ENCODE assay signal across 8 cellular contexts in the genomic region with DNA sequence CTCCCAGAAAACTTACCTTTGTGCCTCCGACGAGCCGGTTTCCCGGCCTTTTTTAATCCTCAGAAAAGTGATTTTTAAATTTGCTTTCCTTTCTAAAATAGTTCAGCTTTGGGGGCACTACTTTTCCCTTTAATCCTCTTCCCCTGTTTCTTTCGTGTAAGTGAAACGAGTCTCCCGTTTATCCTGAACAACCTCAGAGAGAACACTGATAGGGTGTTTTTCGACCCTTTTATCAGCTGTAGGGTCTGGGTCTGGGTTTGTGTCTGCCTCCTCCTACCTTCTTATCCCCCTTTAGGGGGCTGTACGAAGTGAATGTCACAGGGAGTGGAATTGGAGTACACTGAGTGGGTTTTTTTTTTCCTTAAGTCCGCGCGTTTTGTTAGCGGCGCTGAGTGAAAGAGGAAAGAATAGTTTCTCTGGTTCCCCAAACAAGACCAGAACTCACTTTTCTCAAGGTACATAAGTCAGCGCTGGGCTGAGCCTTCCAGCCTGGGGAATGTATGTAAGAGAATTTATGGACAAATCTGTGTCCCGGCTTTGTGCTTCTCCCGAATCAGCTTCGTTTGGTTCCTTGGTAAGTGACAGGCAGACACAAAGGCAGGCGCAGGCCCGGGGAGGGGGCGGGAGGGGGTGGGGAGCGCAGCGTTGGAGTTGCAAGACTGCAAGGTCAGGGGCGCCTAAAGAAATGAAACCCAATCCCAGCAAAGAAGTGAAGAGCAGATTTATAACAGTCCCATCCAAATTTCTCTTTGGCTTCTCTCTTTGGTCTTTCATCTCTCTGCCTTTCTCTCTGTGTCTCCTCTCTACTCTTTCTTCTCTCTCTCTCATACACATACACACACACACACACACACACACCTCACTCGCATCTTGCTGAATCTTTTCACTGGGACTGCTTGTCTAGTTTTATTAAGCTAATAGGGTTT. TPM values are rescaled to one million over a fixed set of nuclear protein-coding genes. Genes with fewer than 3 reads are reported as not detected.
DNase-seq lines count a peak whose midpoint lies in the region; ATAC-seq and TF ChIP-seq lines count a peak whose summit lies in the region.

No MANE protein-coding gene starts in this region.

- H3K4me1 Mint-ChIP-seq in activated CD4-positive, alpha-beta T cell treated with anti-CD3 and anti-CD28 coated beads, Interleukin-2, amount 10 ng/mL, durations not matched to agents 7 days and 5 days, result peaks cover 37% of the 10 kb centered on the region

- H3K9me3 Mint-ChIP-seq in activated CD4-positive, alpha-beta T cell treated with anti-CD3 and anti-CD28 coated beads, Interleukin-2, amount 10 ng/mL, durations not matched to agents 7 days and 5 days, result no peaks in the 10 kb centered on the region

- H3K36me3 ChIP-seq in MM.1S (replicated peaks; ENCODE audit: insufficient read depth, low read length) (no peaks in the 10 kb centered on the region), lower lobe of right lung (no peaks in the 10 kb centered on the region)

- H3K27ac Mint-ChIP-seq in activated CD4-positive, alpha-beta T cell treated with anti-CD3 and anti-CD28 coated beads, Interleukin-2, amount 10 ng/mL, durations not matched to agents 7 days and 5 days, result peak overlapping the region; percentile 100

- ATAC-seq in lower lobe of right lung (peak; percentile 1 to 24), HG02840 (IDR thresholded peaks at IDR 0.05; ENCODE audit: low FRiP score, unreplicated experiment) (no peak)

- H3F3A ChIP-seq in MM.1S (ENCODE audit: insufficient read depth, low read length), result no peaks in the 10 kb centered on the region

- TF ChIP-seq CTCF in MM.1S (IDR thresholded peaks at IDR 0.05; ENCODE audit: low read length) (no peak), lower lobe of right lung (IDR thresholded peaks at IDR 0.05) (no peak)

- CTCF ChIA-PET in activated CD4-positive, alpha-beta T cell treated with anti-CD3 and anti-CD28 coated beads, Interleukin-2, amount 10 ng/mL, durations not matched to agents 7 days and 5 days (lab: Charles Lee), result interaction anchor here (1.1 to 2.4 kb wide), 2 partner anchors 16 to 326 kb away, joined by 3 to 10 read pairs; a partner anchor contains a TSS

- peak overlapping the region; percentile 92 for H3K9ac ChIP-seq in MM.1S (ENCODE audit: low read length)

- H3K36me3 Mint-ChIP-seq in activated CD4-positive, alpha-beta T cell treated with anti-CD3 and anti-CD28 coated beads, Interleukin-2, amount 10 ng/mL, durations not matched to agents 7 days and 5 days (ENCODE audit: low read depth), result peaks cover 4% of the 10 kb centered on the region

- no peaks in the 10 kb centered on the region for H3K4me1 ChIP-seq in MM.1S (ENCODE audit: low read length)
- H3K4me1 ChIP-seq in lower lobe of right lung, result peaks cover 28% of the 10 kb centered on the region

- intact Hi-C loops in lower lobe of right lung (cut with DNase I), result no loop called here

- peak overlapping the region; percentile 71 for H3K4me2 ChIP-seq in MM.1S (ENCODE audit: low read depth, low read length)

- peak overlapping the region; percentile 86 for H2AFZ ChIP-seq in MM.1S (ENCODE audit: low read length)

- H3K27me3 ChIP-seq in MM.1S (replicated peaks; ENCODE audit: insufficient read depth, low read length) (no peaks in the 10 kb centered on the region), lower lobe of right lung (ENCODE audit: low read depth) (no peaks in the 10 kb centered on the region)

- DNase-seq in DMS53 (lab: John Stamatoyannopoulos, UW), result peak; percentile 53
- DNase-seq in DMS53 treated with DMSO at 0.1 percent for 48 hours (lab: John Stamatoyannopoulos, UW; ENCODE audit: unreplicated experiment), result no peak
- peak; percentile 30 for DNase-seq in MM.1S
- DNase-seq in activated CD4-positive, alpha-beta T cell treated with anti-CD3 and anti-CD28 coated beads, Interleukin-2, amount 10 ng/mL, durations not matched to agents 7 days and 5 days, result peak; percentile 27
- peak; percentile 3 for DNase-seq in effector CD4-positive, alpha-beta T cell
- peak; percentile 47 for DNase-seq in lower lobe of right lung
- DNase-seq in stimulated activated naive CD4-positive, alpha-beta T cell treated with Interleukin-2 at 50 U/mL for 16 hours (lab: John Stamatoyannopoulos, UW), result peak; percentile 27

- H3K79me2 ChIP-seq in MM.1S (ENCODE audit: low read length), result peaks cover 49% of the 10 kb centered on the region

- peak overlapping the region; percentile 96 for H3K4me3 Mint-ChIP-seq in activated CD4-positive, alpha-beta T cell treated with anti-CD3 and anti-CD28 coated beads, Interleukin-2, amount 10 ng/mL, durations not matched to agents 7 days and 5 days

- H3K4me3 ChIP-seq in MM.1S (ENCODE audit: low read length) (peak overlapping the region; percentile 100), lower lobe of right lung (peak overlapping the region; percentile 78)

- POLR2A ChIA-PET in activated CD4-positive, alpha-beta T cell treated with anti-CD3 and anti-CD28 coated beads, Interleukin-2, amount 10 ng/mL, durations not matched to agents 7 days and 5 days (lab: Charles Lee), result no interaction called here

- no peaks in the 10 kb centered on the region for H4K20me1 ChIP-seq in MM.1S (ENCODE audit: insufficient read depth, low read length)

- H3K27ac ChIP-seq in MM.1S (ENCODE audit: low read length) (peak overlapping the region; percentile 61; the same call in 1 of the 2 replicates), lower lobe of right lung (peak overlapping the region; percentile 89)

- H3K9me3 ChIP-seq in MM.1S (replicated peaks; ENCODE audit: insufficient read depth, low read length) (no peaks in the 10 kb centered on the region), lower lobe of right lung (no peaks in the 10 kb centered on the region)

- no peaks in the 10 kb centered on the region for H3K9me2 ChIP-seq in MM.1S (replicated peaks; ENCODE audit: insufficient read depth, low read length)

- H3K27me3 Mint-ChIP-seq in activated CD4-positive, alpha-beta T cell treated with anti-CD3 and anti-CD28 coated beads, Interleukin-2, amount 10 ng/mL, durations not matched to agents 7 days and 5 days, result no peaks in the 10 kb centered on the region

RNA-seq across cellular contexts. Expression of a gene that starts 0.8 kb away (rescaled TPM):
- total RNA-seq in activated CD4-positive, alpha-beta T cell treated with anti-CD3 and anti-CD28 coated beads, Interleukin-2, amount 10 ng/mL, durations not matched to agents 7 days and 5 days, result 10 to 100 TPM; 22.6 to 25.3 TPM
- 37.3 TPM for total RNA-seq in lower lobe of right lung
